In the genomic region with DNA sequence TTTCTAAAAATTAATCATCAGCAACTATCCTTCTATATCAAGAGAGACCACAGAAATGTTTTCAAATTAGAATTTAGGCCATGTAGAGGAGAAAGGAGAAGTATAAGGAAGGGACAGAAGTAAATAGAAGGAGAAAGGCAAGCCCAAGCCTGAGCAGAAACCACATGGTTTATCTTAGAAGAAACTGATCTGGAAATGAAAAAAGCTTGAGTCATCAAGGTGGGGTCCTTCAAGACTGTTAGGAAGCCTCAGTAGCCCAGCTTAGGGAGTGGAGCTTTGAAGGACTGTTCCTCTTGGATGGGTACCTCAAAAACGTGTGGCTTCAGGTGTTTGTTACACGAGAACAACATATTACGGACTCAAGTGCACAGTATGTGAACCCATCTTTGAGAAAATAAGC, we compare ENCODE assay signal across 23 cellular contexts. TPM values are rescaled to one million over a fixed set of nuclear protein-coding genes. Genes with fewer than 3 reads are reported as not detected.
DNase-seq lines count a peak whose midpoint lies in the region; ATAC-seq, FAIRE-seq and TF ChIP-seq lines count a peak whose summit lies in the region.
"Had no signal": no experiment of that assay in that cellular context is flagged by ENCODE, and none has a peak within 500 bp of the region (broad histone marks: within the 10 kb centered on the region; RNA-seq: fewer than 3 reads in every experiment).

No MANE protein-coding gene starts in this region.

- no peaks in the 10 kb centered on the region for H3K36me3 Mint-ChIP-seq in activated CD8-positive, alpha-beta T cell treated with anti-CD3 and anti-CD28 coated beads for 36 hours (ENCODE audit: low read depth)
- H3K36me3 Mint-ChIP-seq in activated naive CD4-positive, alpha-beta T cell treated with anti-CD3 and anti-CD28 coated beads, Interleukin-2, amount 10 ng/mL, durations not matched to agents 7 days and 5 days = no peaks in the 10 kb centered on the region

- H3K9me3 Mint-ChIP-seq in activated CD8-positive, alpha-beta T cell treated with anti-CD3 and anti-CD28 coated beads for 36 hours = no peaks in the 10 kb centered on the region
- H3K9me3 Mint-ChIP-seq in activated naive CD4-positive, alpha-beta T cell treated with anti-CD3 and anti-CD28 coated beads, Interleukin-2, amount 10 ng/mL, durations not matched to agents 7 days and 5 days = no peaks in the 10 kb centered on the region
- H3K9me3 Mint-ChIP-seq: CD4-positive, alpha-beta T cell had no signal

- no peaks in the 10 kb centered on the region for H3K27me3 ChIP-seq in K562 (ENCODE audit: control insufficient read depth in 2 of 2, insufficient read depth in 2 of 2, low read length in 2 of 2)
- no peaks in the 10 kb centered on the region for H3K27me3 ChIP-seq in foreskin keratinocyte
- H3K27me3 ChIP-seq: BE2C, Peyer's patch had no signal

- POLR2A ChIA-PET in K562 (lab: Yijun Ruan, JAX) = interaction anchor here (0.7 to 1.2 kb wide), 4 partner anchors 10 to 1369 kb away, joined by 3 read pairs; partner anchors contain the start of gene PIR
- POLR2A ChIA-PET in activated CD8-positive, alpha-beta T cell treated with anti-CD3 and anti-CD28 coated beads for 36 hours (lab: Charles Lee) = no interaction called here

- peak; percentile 89 for ATAC-seq in K562
- ATAC-seq in foreskin keratinocyte = peak; percentile 82
- no peak for ATAC-seq in activated CD8-positive, alpha-beta T cell treated with anti-CD3 and anti-CD28 coated beads for 36 hours

- DNase-seq in SKM-1 (lab: John Stamatoyannopoulos, UW; ENCODE audit: unreplicated experiment) (peak; percentile 1), SKM-1 treated with dmso at 0.1 percent for 144 hours (lab: John Stamatoyannopoulos, UW; ENCODE audit: unreplicated experiment) (no peak), NOMO-1 treated with dmso at 0.1 percent for 144 hours (lab: John Stamatoyannopoulos, UW; ENCODE audit: unreplicated experiment) (peak; percentile 48), K562 (ENCODE audit: extremely low read depth in 1 of 4, low spot score in 3 of 4) (peak in 2 of 4 experiments; percentile 48 to 58), foreskin keratinocyte (peak; percentile 30 to 56), T-helper 1 cell (no peak)
- no peak for DNase-seq in activated CD8-positive, alpha-beta T cell treated with anti-CD3 and anti-CD28 coated beads for 36 hours
- no peak for DNase-seq in activated naive CD4-positive, alpha-beta T cell treated with anti-CD3 and anti-CD28 coated beads, Interleukin-2, amount 10 ng/mL, durations not matched to agents 7 days and 5 days
- DNase-seq: BE2C; Calu3; CD4-positive, alpha-beta T cell; DMS79; NCI-H1092; NCI-H146; NCI-H2081; NCI-H748 treated with DMSO at 0.1 percent for 48 hours; Peyer's patch; SHP77 had no signal

- H3K4me1 ChIP-seq in K562 (replicated peaks in 1 of 2; ENCODE audit: control insufficient read depth in 2 of 2, insufficient read depth in 2 of 2, low read length in 2 of 2) = peaks cover 0 to 20% of the 10 kb centered on the region in 2 experiments; a peak in 4 of 5 replicates
- peaks cover 12% of the 10 kb centered on the region for H3K4me1 ChIP-seq in foreskin keratinocyte
- H3K4me1 ChIP-seq: BE2C, HAP-1, Peyer's patch had no signal

- BruUV-seq in K562 (replicated peaks; lab: Mats Ljungman, UMichigan) = no TSS peak

- H3K4me2 ChIP-seq in K562 (ENCODE audit: insufficient read depth, low read length) = peak overlapping the region; percentile 58; the same call in 1 of the 2 replicates

- WGBS in K562 (ENCODE audit: insufficient coverage, low coverage, missing lambda C conversion rate) = 10% methylated on average over 3 of the region's 3 CpGs

- H3K36me3 ChIP-seq in K562 (ENCODE audit: control insufficient read depth, insufficient read depth, low read length) = no peaks in the 10 kb centered on the region; the same call in 2 of the 3 replicates
- H3K36me3 ChIP-seq: BE2C, HAP-1, Peyer's patch had no signal

- H4K20me1 ChIP-seq in K562 (replicated peaks; ENCODE audit: control insufficient read depth, insufficient read depth, low read length) = no peaks in the 10 kb centered on the region

- H3K4me3 ChIP-seq in K562 = no peak overlapping the region
- H3K4me3 ChIP-seq: HAP-1, Peyer's patch had no signal

- H3K9ac ChIP-seq in K562 (ENCODE audit: insufficient read depth in 1 of 2, low read depth in 2 of 2, low read length in 2 of 2) = peak overlapping the region in 1 of 2 experiments; percentile 60; a peak in 1 of 4 replicates

- peak overlapping the region; percentile 75 for H2AFZ ChIP-seq in K562 (ENCODE audit: low read depth, low read length)

- no peaks in the 10 kb centered on the region; the same call in 1 of the 2 replicates for H3K9me3 ChIP-seq in K562 (replicated peaks; ENCODE audit: control insufficient read depth, insufficient read depth, low read depth, low read length)
- H3K9me3 ChIP-seq: BE2C, HAP-1, Peyer's patch had no signal

- CTCF ChIA-PET in K562 (lab: Yijun Ruan, JAX; ENCODE audit: low intra/inter-chr PET ratio) = no interaction called here
- CTCF ChIA-PET in activated CD8-positive, alpha-beta T cell treated with anti-CD3 and anti-CD28 coated beads for 36 hours (lab: Charles Lee) = no interaction called here
- CTCF ChIA-PET in activated naive CD4-positive, alpha-beta T cell treated with anti-CD3 and anti-CD28 coated beads, Interleukin-2, amount 10 ng/mL, durations not matched to agents 7 days and 5 days (lab: Charles Lee) = no interaction called here

- no peaks in the 10 kb centered on the region for H3K79me2 ChIP-seq in K562 (ENCODE audit: control insufficient read depth, insufficient read depth, low read length)

- TF ChIP-seq CTCF in K562 (IDR thresholded peaks at IDR 0.05 in 2 of 3, conservative IDR thresholded peaks at IDR 0.05 in 1 of 3; ENCODE audit: insufficient read depth in 2 of 3, low read depth in 1 of 3, low read length in 3 of 3) (no peak), foreskin keratinocyte (conservative IDR thresholded peaks at IDR 0.05) (no peak)
- no peak for TF ChIP-seq CTCF in activated CD8-positive, alpha-beta T cell treated with anti-CD3 and anti-CD28 coated beads for 36 hours (IDR thresholded peaks at IDR 0.05)

- in situ Hi-C loops in K562 (cut with MboI) = loop anchor here (5.0 kb wide), 1 partner anchor 57 kb away; no protein-coding TSS in a partner anchor

- peaks cover 5% of the 10 kb centered on the region for H3K27me3 Mint-ChIP-seq in activated CD8-positive, alpha-beta T cell treated with anti-CD3 and anti-CD28 coated beads for 36 hours
- H3K27me3 Mint-ChIP-seq in activated naive CD4-positive, alpha-beta T cell treated with anti-CD3 and anti-CD28 coated beads, Interleukin-2, amount 10 ng/mL, durations not matched to agents 7 days and 5 days = no peaks in the 10 kb centered on the region

- H3K27ac ChIP-seq in K562 (ENCODE audit: extremely low read depth, low read depth, low read length) (peak overlapping the region; percentile 75), foreskin keratinocyte (peak overlapping the region; percentile 87)
- H3K27ac ChIP-seq: 22Rv1, Peyer's patch had no signal

- no peaks in the 10 kb centered on the region for H3K4me1 Mint-ChIP-seq in activated CD8-positive, alpha-beta T cell treated with anti-CD3 and anti-CD28 coated beads for 36 hours (ENCODE audit: low read depth)
- no peaks in the 10 kb centered on the region for H3K4me1 Mint-ChIP-seq in activated naive CD4-positive, alpha-beta T cell treated with anti-CD3 and anti-CD28 coated beads, Interleukin-2, amount 10 ng/mL, durations not matched to agents 7 days and 5 days

- no peak for TF ChIP-seq RAD21 in K562 (CRISPR knock-in tag; conservative IDR thresholded peaks at IDR 0.05 in 1 of 2, IDR thresholded peaks at IDR 0.05 in 1 of 2)

- intact Hi-C loops in K562 (cut with micrococcal nuclease) = no loop called here
- intact Hi-C loops in activated CD8-positive, alpha-beta T cell treated with anti-CD3 and anti-CD28 coated beads for 36 hours (cut with micrococcal nuclease) = no loop called here

- TF ChIP-seq EP300 in K562 (IDR thresholded peaks at IDR 0.05; ENCODE audit: low read length) = no peak

- no peaks in the 10 kb centered on the region for H3K9me1 ChIP-seq in K562 (ENCODE audit: control insufficient read depth, insufficient read depth, low read length)

- no peak overlapping the region for H3K27ac Mint-ChIP-seq in activated CD8-positive, alpha-beta T cell treated with anti-CD3 and anti-CD28 coated beads for 36 hours
- H3K27ac Mint-ChIP-seq in activated naive CD4-positive, alpha-beta T cell treated with anti-CD3 and anti-CD28 coated beads, Interleukin-2, amount 10 ng/mL, durations not matched to agents 7 days and 5 days = no peak overlapping the region
- H3K27ac Mint-ChIP-seq: CD4-positive, alpha-beta T cell had no signal

- no peak for TF ChIP-seq POLR2A in K562 (conservative IDR thresholded peaks at IDR 0.05)

- H3K4me3 Mint-ChIP-seq in activated CD8-positive, alpha-beta T cell treated with anti-CD3 and anti-CD28 coated beads for 36 hours = no peak overlapping the region
- no peak overlapping the region for H3K4me3 Mint-ChIP-seq in activated naive CD4-positive, alpha-beta T cell treated with anti-CD3 and anti-CD28 coated beads, Interleukin-2, amount 10 ng/mL, durations not matched to agents 7 days and 5 days
- H3K4me3 Mint-ChIP-seq: CD4-positive, alpha-beta T cell had no signal

- peak; percentile 84 for FAIRE-seq in K562 (lab: Jason Lieb, UNC)

RNA-seq across cellular contexts. Expression of gene BMX, which starts 4.5 kb away (rescaled TPM):
- 0.16 and 0.32 TPM in 2 replicates for total RNA-seq in K562 (2011; cell fraction: chromatin; rRNA removed; ENCODE audit: low replicate concordance)
- not detected in 2 replicates for total RNA-seq in K562 (2011; cell fraction: nucleolus; rRNA removed)
- total RNA-seq in K562 (2011; cell fraction: nucleoplasm; rRNA removed) = 0.37 and 0.69 TPM in 2 replicates
- 0.45 and 0.61 TPM in 2 replicates for total RNA-seq in K562 (2014; rRNA removed)
- total RNA-seq in K562 (2014; rRNA removed; fragmentation: Illumina TruSeq; extraction: Trizol) = 2.0 and 2.3 TPM in 2 replicates
- total RNA-seq in K562 (2015; rRNA removed; fragmentation: Illumina TruSeq; extraction: Trizol) = 0.75 and 0.98 TPM in 2 replicates
- total RNA-seq in K562 (2021) = 1.3 and 1.4 TPM in 2 replicates
- polyA plus RNA-seq in K562 (2011; rRNA removed) = 1.1 and 3.1 TPM in 2 replicates
- 0.50 and 0.57 TPM in 2 replicates for polyA plus RNA-seq in K562 (2011; cell fraction: cytosol; rRNA removed)
- polyA plus RNA-seq in K562 (2011; cell fraction: nucleus; rRNA removed) = 0.48 and 0.80 TPM in 2 replicates
- polyA plus RNA-seq in K562 (2012) = 0.93 and 1.2 TPM in 2 replicates
- 0.87 and 1.1 TPM in 2 replicates for polyA plus RNA-seq in K562 (2014; fragmentation: Illumina TruSeq; extraction: Trizol)
- 1 to 10 TPM; 4.2 TPM for polyA plus RNA-seq in K562 (2014; fragmentation: Nextera tagmentation; extraction: Ambion mirVana)
- 1.6 and 1.8 TPM in 2 replicates for polyA plus RNA-seq in K562 (2014; rRNA removed)
- polyA minus RNA-seq in K562 (2011; rRNA and poly(A)+ RNA removed) = 0.42 TPM in 1 of 2 replicates, not detected in the other
- not detected in 2 replicates for polyA minus RNA-seq in K562 (2011; cell fraction: cytosol; rRNA and poly(A)+ RNA removed)
- polyA minus RNA-seq in K562 (2011; cell fraction: nucleus; rRNA and poly(A)+ RNA removed) = 0.27 TPM in 1 of 2 replicates, not detected in the other
- total RNA-seq in foreskin keratinocyte = 0.03 TPM in 1 of 2 replicates, not detected in the other
- not detected in 2 replicates for polyA plus RNA-seq in foreskin keratinocyte
- not detected for total RNA-seq in activated CD8-positive, alpha-beta T cell treated with anti-CD3 and anti-CD28 coated beads for 36 hours
- total RNA-seq: Calu3; CD4-positive, alpha-beta T cell; M059J; NCI-H460 had no signal
- polyA plus RNA-seq: AG04450 had no signal

RNA-seq across cellular contexts. Expression of gene PIR, which starts 12.0 kb away (rescaled TPM):
- total RNA-seq in K562 (2011; cell fraction: chromatin; rRNA removed; ENCODE audit: low replicate concordance) = 5.3 and 6.1 TPM in 2 replicates
- 2.8 and 4.6 TPM in 2 replicates for total RNA-seq in K562 (2011; cell fraction: nucleolus; rRNA removed)
- 4.3 and 5.1 TPM in 2 replicates for total RNA-seq in K562 (2011; cell fraction: nucleoplasm; rRNA removed)
- total RNA-seq in K562 (2014; rRNA removed) (6.9 and 7.5 TPM in 2 replicates), K562 (2014; rRNA removed; fragmentation: Illumina TruSeq; extraction: Trizol) (10.2 and 11.9 TPM in 2 replicates), K562 (2015; rRNA removed; fragmentation: Illumina TruSeq; extraction: Trizol) (9.4 and 10.7 TPM in 2 replicates), K562 (2021) (8.3 and 9.4 TPM in 2 replicates), foreskin keratinocyte (6.4 and 10.1 TPM in 2 replicates)
- polyA plus RNA-seq in K562 (2011; rRNA removed) (14.1 and 29.8 TPM in 2 replicates), K562 (2014; fragmentation: Illumina TruSeq; extraction: Trizol) (11.0 and 11.5 TPM in 2 replicates), K562 (2014; fragmentation: Nextera tagmentation; extraction: Ambion mirVana) (10 to 100 TPM; 25.1 to 27.3 TPM), K562 (2014; rRNA removed) (7.7 and 11.4 TPM in 2 replicates), foreskin keratinocyte (5.8 and 11.0 TPM in 2 replicates)
- 8.7 and 10.6 TPM in 2 replicates for polyA plus RNA-seq in K562 (2011; cell fraction: cytosol; rRNA removed)
- polyA plus RNA-seq in K562 (2011; cell fraction: nucleus; rRNA removed) = 6.7 and 6.9 TPM in 2 replicates
- polyA plus RNA-seq in K562 (2012) = 10.9 and 12.2 TPM in 2 replicates
- polyA minus RNA-seq in K562 (2011; rRNA and poly(A)+ RNA removed) = 5.7 and 11.2 TPM in 2 replicates
- 5.8 and 7.7 TPM in 2 replicates for polyA minus RNA-seq in K562 (2011; cell fraction: cytosol; rRNA and poly(A)+ RNA removed)
- polyA minus RNA-seq in K562 (2011; cell fraction: nucleus; rRNA and poly(A)+ RNA removed) = 4.8 and 5.5 TPM in 2 replicates
- total RNA-seq in activated CD8-positive, alpha-beta T cell treated with anti-CD3 and anti-CD28 coated beads for 36 hours = 1 to 10 TPM in 1 of 2 experiments, under 1 TPM in 1; 0.74 to 1.2 TPM
- total RNA-seq: CD4-positive, alpha-beta T cell had no signal

Comparison
In these comparisons a context has a peak if more than half of its experiments do, and no peak if none do; other contexts are left out.
1. DNase-seq: peak in SKM-1 (single experiment), NOMO-1 treated with dmso at 0.1 percent for 144 hours (single experiment) and foreskin keratinocyte (2 of 2); none in SKM-1 treated with dmso at 0.1 percent for 144 hours (single experiment), T-helper 1 cell (0 of 5), activated CD8-positive, alpha-beta T cell treated with anti-CD3 and anti-CD28 coated beads for 36 hours (single experiment) and activated naive CD4-positive, alpha-beta T cell treated with anti-CD3 and anti-CD28 coated beads, Interleukin-2, amount 10 ng/mL, durations not matched to agents 7 days and 5 days (single experiment).